In the genomic region with DNA sequence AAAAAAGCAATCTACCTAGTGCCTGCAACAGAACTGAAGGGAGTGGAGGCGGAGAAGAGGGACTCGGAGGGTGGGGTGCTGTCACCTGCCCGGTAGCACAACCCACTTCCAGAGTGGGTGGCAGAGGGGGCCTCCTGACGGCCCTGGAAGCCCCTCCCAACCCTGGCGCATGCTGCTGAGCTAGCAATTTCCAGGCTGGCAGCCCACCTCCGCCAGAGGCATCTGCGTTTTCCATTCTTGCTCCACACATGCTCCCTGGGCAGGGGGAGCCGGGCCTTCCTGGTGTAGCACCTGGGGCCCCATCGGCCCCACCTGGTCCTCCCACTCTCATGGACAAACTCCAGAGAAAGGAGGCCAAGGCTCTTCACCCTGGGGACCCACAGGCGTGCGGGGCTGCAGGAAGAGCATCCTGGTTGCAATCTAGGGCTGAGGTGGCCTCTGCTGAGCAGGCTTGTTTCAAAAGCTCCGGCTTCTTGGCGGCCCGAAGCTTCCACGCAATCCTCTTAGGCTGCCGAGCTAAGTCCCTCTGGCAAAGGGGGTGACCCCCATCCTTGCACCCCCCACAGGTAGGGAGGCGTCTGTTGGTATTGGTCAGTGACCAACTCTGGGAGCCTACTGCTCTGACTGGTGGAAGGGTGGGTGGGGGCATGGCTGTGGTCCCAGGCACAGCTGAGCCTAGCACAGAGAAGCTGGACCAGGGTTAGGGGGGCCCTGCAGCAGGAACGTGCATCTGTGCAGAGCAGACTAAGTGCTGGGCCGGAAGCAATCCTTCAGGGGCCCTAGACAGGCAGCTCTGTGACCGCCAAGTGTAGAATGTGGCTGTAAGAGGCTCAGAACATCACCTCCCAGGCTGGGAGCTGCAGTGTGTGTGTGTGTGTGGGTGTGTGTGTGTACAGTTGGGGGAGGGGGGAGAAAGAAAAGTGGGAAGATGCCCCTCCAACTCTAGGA, we compare ENCODE assay signal across 8 cellular contexts. TPM values are rescaled to one million over a fixed set of nuclear protein-coding genes. Genes with fewer than 3 reads are reported as not detected.
DNase-seq lines count a peak whose midpoint lies in the region; ATAC-seq and TF ChIP-seq lines count a peak whose summit lies in the region.

No MANE protein-coding gene starts in this region.

- peaks cover 54 to 90% (median 83%) of the 10 kb centered on the region in 10 experiments for H3K4me1 ChIP-seq in BLaER1 treated with 17β-estradiol and CSF1 and Interleukin-3, amounts not matched to agents 10 nM and 100 nM
- H3K4me1 ChIP-seq in liver (ENCODE audit: control insufficient read depth in 4 of 4, insufficient read depth in 4 of 4, low read length in 3 of 4) = peaks cover 28 to 69% (median 64%) of the 10 kb centered on the region in 4 donors
- H3K4me1 ChIP-seq in vagina = peaks cover 85% of the 10 kb centered on the region

- TF ChIP-seq RAD21 in liver (IDR thresholded peaks at IDR 0.05) = no peak

- peaks cover 3% of the 10 kb centered on the region for H3K36me3 Mint-ChIP-seq in central memory CD8-positive, alpha-beta T cell (ENCODE audit: insufficient read depth)

- no peak overlapping the region for H3K27ac Mint-ChIP-seq in central memory CD8-positive, alpha-beta T cell (ENCODE audit: low read depth)

- H3K27me3 ChIP-seq in BLaER1 treated with 17β-estradiol and CSF1 and Interleukin-3, amounts not matched to agents 10 nM and 100 nM = peaks cover 0 to 37% (median 0%) of the 10 kb centered on the region in 11 experiments; a peak in 10 of 22 replicates
- H3K27me3 ChIP-seq in liver (ENCODE audit: control insufficient read depth in 4 of 4, insufficient read depth in 4 of 4, low read length in 3 of 4) (no peaks in the 10 kb centered on the region), vagina (no peaks in the 10 kb centered on the region)

- H3K4me3 ChIP-seq in BLaER1 treated with 17β-estradiol and CSF1 and Interleukin-3, amounts not matched to agents 10 nM and 100 nM = peak overlapping the region; percentile 63 to 81 (median 72); a peak in 19 of 20 replicates
- H3K4me3 ChIP-seq in NB4 (ENCODE audit: low read depth, low read length) (peak overlapping the region; percentile 81), liver (ENCODE audit: low read depth in 1 of 3, low read length in 3 of 3) (peak overlapping the region; percentile 1 to 91 (median 76)), vagina (peak overlapping the region; percentile 77 to 92)

- peaks cover 52% of the 10 kb centered on the region for H3K4me1 Mint-ChIP-seq in central memory CD8-positive, alpha-beta T cell

- H3K9me3 Mint-ChIP-seq in central memory CD8-positive, alpha-beta T cell = no peaks in the 10 kb centered on the region

- peaks cover 0 to 23% (median 0%) of the 10 kb centered on the region in 11 experiments; a peak in 5 of 22 replicates for H3K36me3 ChIP-seq in BLaER1 treated with 17β-estradiol and CSF1 and Interleukin-3, amounts not matched to agents 10 nM and 100 nM
- no peaks in the 10 kb centered on the region for H3K36me3 ChIP-seq in liver (ENCODE audit: control insufficient read depth in 4 of 4, insufficient read depth in 3 of 4, low read depth in 1 of 4, low read length in 3 of 4)
- H3K36me3 ChIP-seq in vagina = no peaks in the 10 kb centered on the region

- TF ChIP-seq CTCF in NB4 (IDR thresholded peaks at IDR 0.05; ENCODE audit: low read depth, low read length) (no peak), liver (IDR thresholded peaks at IDR 0.05; ENCODE audit: low read depth, low read length, missing input control) (no peak), vagina (IDR thresholded peaks at IDR 0.05) (no peak)

- peaks cover 9% of the 10 kb centered on the region for H3K27me3 Mint-ChIP-seq in central memory CD8-positive, alpha-beta T cell

- H4K20me1 ChIP-seq in BLaER1 treated with 17β-estradiol and CSF1 and Interleukin-3, amounts not matched to agents 10 nM and 100 nM = peaks cover 68 to 81% (median 70%) of the 10 kb centered on the region in 11 experiments

- ATAC-seq in central memory CD8-positive, alpha-beta T cell (replicated peaks; ENCODE audit: extremely low read depth, poor library complexity, severe bottlenecking) = no peak
- ATAC-seq in GM18498 (IDR thresholded peaks at IDR 0.05; ENCODE audit: unreplicated experiment) (no peak), HG03354 (IDR thresholded peaks at IDR 0.05; ENCODE audit: poor library complexity, severe bottlenecking, unreplicated experiment) (no peak)

- intact Hi-C loops in vagina (cut with DNase I) = loop anchor here (10.0 kb wide), 1 partner anchor 141 kb away; no protein-coding TSS in a partner anchor

- H3K4me3 Mint-ChIP-seq in central memory CD8-positive, alpha-beta T cell = peak overlapping the region; percentile 84

- DNase-seq in NB4 (ENCODE audit: low read depth) (peak; percentile 36), vagina (ENCODE audit: extremely low spot score in 2 of 2) (peak in 1 of 2 donors; percentile 77), superior temporal gyrus (ENCODE audit: extremely low spot score) (no peak)
- DNase-seq in central memory CD8-positive, alpha-beta T cell (ENCODE audit: low spot score in 2 of 2) = peak in 1 of 2 donors; percentile 12

- TF ChIP-seq POLR2A in NB4 (IDR thresholded peaks at IDR 0.05; ENCODE audit: extremely low read depth, insufficient read length) (no peak), vagina (IDR thresholded peaks at IDR 0.05) (no peak)

- H3K9me3 ChIP-seq in BLaER1 treated with 17β-estradiol and CSF1 and Interleukin-3, amounts not matched to agents 10 nM and 100 nM (replicated peaks in 1 of 11) = no peaks in the 10 kb centered on the region
- H3K9me3 ChIP-seq in liver (ENCODE audit: control insufficient read depth in 4 of 4, low read length in 3 of 4) = no peaks in the 10 kb centered on the region
- no peaks in the 10 kb centered on the region for H3K9me3 ChIP-seq in vagina

- 64% methylated on average over 20 of the region's 20 CpGs for WGBS in liver

- no peak overlapping the region for H3K27ac ChIP-seq in BLaER1 treated with 17β-estradiol and CSF1 and Interleukin-3, amounts not matched to agents 10 nM and 100 nM
- H3K27ac ChIP-seq in liver (ENCODE audit: low read depth in 1 of 2, low read length in 2 of 2) (no peak overlapping the region), vagina (no peak overlapping the region)

- H3K9ac ChIP-seq in BLaER1 treated with 17β-estradiol and CSF1 and Interleukin-3, amounts not matched to agents 10 nM and 100 nM = peak overlapping the region in 10 of 11 experiments; percentile 43 to 80 (median 78); a peak in 16 of 22 replicates
- no peak overlapping the region for H3K9ac ChIP-seq in liver (ENCODE audit: low read depth in 1 of 2, low read length in 2 of 2)

- peak overlapping the region; percentile 95 to 100 (median 99) for H3K4me2 ChIP-seq in BLaER1 treated with 17β-estradiol and CSF1 and Interleukin-3, amounts not matched to agents 10 nM and 100 nM

TF ChIP-seq in liver, 16 proteins besides CTCF, POLR2A, EP300 and RAD21:
- no peak for TF ChIP-seq EGR1 (IDR thresholded peaks at IDR 0.05; ENCODE audit: low read depth in 2 of 2)
- peak in 1 of 2 donors; percentile 26 for TF ChIP-seq RXRA (IDR thresholded peaks at IDR 0.05)
- TF ChIP-seq, protein P1, sequence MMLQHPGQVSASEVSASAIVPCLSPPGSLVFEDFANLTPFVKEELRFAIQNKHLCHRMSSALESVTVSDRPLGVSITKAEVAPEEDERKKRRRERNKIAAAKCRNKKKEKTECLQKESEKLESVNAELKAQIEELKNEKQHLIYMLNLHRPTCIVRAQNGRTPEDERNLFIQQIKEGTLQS (IDR thresholded peaks at IDR 0.05) = no peak

RNA-seq across cellular contexts. Expression of a gene that starts 2.6 kb away (rescaled TPM):
- 10 to 100 TPM; 19.1 to 31.9 TPM for total RNA-seq in liver
- polyA plus RNA-seq in liver = 10 to 100 TPM; 17.9 to 31.7 TPM
- 68.5 TPM for total RNA-seq in vagina

Comparison
In these comparisons a context has a peak if more than half of its experiments do, and no peak if none do; other contexts are left out.
1. H3K9ac ChIP-seq: peak in BLaER1 treated with 17β-estradiol and CSF1 and Interleukin-3, amounts not matched to agents 10 nM and 100 nM (10 of 11); none in liver (0 of 2).
2. Peak in every context shown above with its lines, with median percentiles within 50 percentile points of each other: H3K4me3 ChIP-seq.